ENCODE assay signal across 23 cellular contexts in the genomic region with DNA sequence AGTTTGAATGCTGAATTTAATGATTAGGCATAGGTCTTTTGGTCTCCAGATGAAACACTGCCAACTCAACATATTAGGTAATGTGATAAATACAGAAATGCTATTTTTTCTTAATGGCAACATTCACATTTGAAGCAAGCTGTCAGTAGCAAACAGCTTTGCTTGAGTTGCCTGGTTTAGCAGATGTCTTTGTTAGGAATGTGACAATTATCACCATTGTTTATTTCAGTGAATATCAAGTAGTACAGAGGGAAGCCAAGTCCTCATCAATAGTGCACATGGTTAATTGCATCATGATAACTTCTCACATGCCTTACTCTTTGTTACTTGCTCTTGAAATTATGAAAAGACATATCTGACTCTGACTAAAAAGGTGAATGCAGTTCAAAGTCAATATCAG. TPM values are rescaled to one million over a fixed set of nuclear protein-coding genes. Genes with fewer than 3 reads are reported as not detected.
DNase-seq lines count a peak whose midpoint lies in the region; ATAC-seq and TF ChIP-seq lines count a peak whose summit lies in the region.
"Had no signal": no experiment of that assay in that cellular context is flagged by ENCODE, and none has a peak within 500 bp of the region (broad histone marks: within the 10 kb centered on the region; RNA-seq: fewer than 3 reads in every experiment).

No MANE protein-coding gene starts in this region.

- no peak for ATAC-seq in WTC11
- ATAC-seq: SK-N-SH treated with all-trans-retinoic acid at 6 μM for 48 hours had no signal

- H3K4me3 Mint-ChIP-seq in WTC11 = no peak overlapping the region
- H3K4me3 Mint-ChIP-seq: CD14-positive monocyte, H9 had no signal

- H3K4me1 Mint-ChIP-seq in WTC11 = no peaks in the 10 kb centered on the region
- H3K4me1 Mint-ChIP-seq: CD14-positive monocyte, H9 had no signal

- H3K4me3 ChIP-seq in MG63 (no peak overlapping the region), SJCRH30 (no peak overlapping the region)

- no peaks in the 10 kb centered on the region for H3K27me3 Mint-ChIP-seq in WTC11 (ENCODE audit: low read depth)

- H3K36me3 ChIP-seq in MG63 = no peaks in the 10 kb centered on the region
- no peaks in the 10 kb centered on the region for H3K36me3 ChIP-seq in SJCRH30

- H3K9me3 ChIP-seq in MG63 (no peaks in the 10 kb centered on the region), SJCRH30 (replicated peaks) (no peaks in the 10 kb centered on the region)

- H3K36me3 Mint-ChIP-seq in WTC11 = no peaks in the 10 kb centered on the region
- H3K36me3 Mint-ChIP-seq: CD14-positive monocyte had no signal

- H3K9me3 Mint-ChIP-seq in WTC11 = no peaks in the 10 kb centered on the region
- H3K9me3 Mint-ChIP-seq: CD14-positive monocyte, H9 had no signal

- H3K27ac ChIP-seq in caudate nucleus (ENCODE audit: low read depth, low read length) (peak overlapping the region; percentile 93), SJCRH30 (no peak overlapping the region)
- H3K27ac ChIP-seq: 22Rv1 had no signal

- peaks cover 7% of the 10 kb centered on the region; the same call in 1 of the 2 replicates for H3K27me3 ChIP-seq in MG63
- no peaks in the 10 kb centered on the region for H3K27me3 ChIP-seq in SJCRH30

- CTCF ChIA-PET in WTC11 (lab: Charles Lee) = no interaction called here

- POLR2A ChIA-PET in WTC11 (lab: Charles Lee) = no interaction called here

- TF ChIP-seq CTCF in WTC11 (IDR thresholded peaks at IDR 0.05) = no peak

- no peaks in the 10 kb centered on the region for H3K4me1 ChIP-seq in SJCRH30

- DNase-seq in NCI-H1105 treated with DMSO at 0.1 percent for 48 hours (lab: John Stamatoyannopoulos, UW) (peak; percentile 44), NCI-H1105 (lab: John Stamatoyannopoulos, UW) (no peak), caudate nucleus (lab: John Stamatoyannopoulos, UW) (peak in 3 of 61 donors; percentile 8 to 46 (median 20)), medulla oblongata (ENCODE audit: extremely low spot score) (peak; percentile 80), MG63 (no peak), SJCRH30 (no peak), WTC11 (ENCODE audit: low spot score) (no peak)
- no peak for DNase-seq in activated effector memory CD4-positive, alpha-beta T cell treated with anti-CD3 and anti-CD28 coated beads, Interleukin-2, amount 50 U/mL, for 16 hours
- DNase-seq: AML-193, DMS 273 treated with DMSO at 0.1 percent for 48 hours, DND-41, H9, KG1, NCI-H1436, NCI-H2081, NCI-H226, NCI-H524, NCI-H82, OCI-M1, SHP77 had no signal

- no peak overlapping the region for H3K27ac Mint-ChIP-seq in WTC11
- H3K27ac Mint-ChIP-seq: CD14-positive monocyte, H9 had no signal

TF ChIP-seq in WTC11, 78 proteins besides CTCF, POLR2A, EP300 and RAD21:
- TF ChIP-seq TCF7 (CRISPR knock-in tag; IDR thresholded peaks at IDR 0.05; ENCODE audit: low read depth) (no peak), GRHL2 (CRISPR knock-in tag; IDR thresholded peaks at IDR 0.05; ENCODE audit: insufficient replicate concordance, severe bottlenecking) (no peak), TEAD1 (CRISPR knock-in tag; IDR thresholded peaks at IDR 0.05) (no peak), FOXJ3 (CRISPR knock-in tag; IDR thresholded peaks at IDR 0.05; ENCODE audit: borderline replicate concordance) (no peak), MXD4 (CRISPR knock-in tag; IDR thresholded peaks at IDR 0.05; ENCODE audit: borderline replicate concordance) (no peak), KAT7 (CRISPR knock-in tag; IDR thresholded peaks at IDR 0.05; ENCODE audit: borderline replicate concordance) (no peak), ZNF138 (CRISPR knock-in tag; conservative IDR thresholded peaks at IDR 0.05) (no peak)
- TF ChIP-seq, protein P1, sequence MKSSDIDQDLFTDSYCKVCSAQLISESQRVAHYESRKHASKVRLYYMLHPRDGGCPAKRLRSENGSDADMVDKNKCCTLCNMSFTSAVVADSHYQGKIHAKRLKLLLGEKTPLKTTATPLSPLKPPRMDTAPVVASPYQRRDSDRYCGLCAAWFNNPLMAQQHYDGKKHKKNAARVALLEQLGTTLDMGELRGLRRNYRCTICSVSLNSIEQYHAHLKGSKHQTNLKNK (CRISPR knock-in tag; IDR thresholded peaks at IDR 0.05) = no peak
TF ChIP-seq in WTC11: peak in this region for 0.

RNA-seq across cellular contexts. Expression of a gene that starts 23.7 kb away (rescaled TPM):
- 284 and 471 TPM in 2 replicates for total RNA-seq in MG63 (2014; rRNA removed; shearing (Covaris generic); ENCODE audit: low replicate concordance)
- 352 and 363 TPM in 2 replicates for total RNA-seq in SJCRH30 (2014; rRNA removed; shearing (Covaris generic))
- total RNA-seq in WTC11 (2021) = 153 to 161 TPM (median 158 TPM) in 3 replicates

Comparison
In these comparisons a context has a peak if more than half of its experiments do, and no peak if none do; other contexts are left out.
1. DNase-seq: peak in NCI-H1105 treated with DMSO at 0.1 percent for 48 hours (single experiment) and medulla oblongata (single experiment); none in NCI-H1105 (single experiment), MG63 (single experiment), activated effector memory CD4-positive, alpha-beta T cell treated with anti-CD3 and anti-CD28 coated beads, Interleukin-2, amount 50 U/mL, for 16 hours (single experiment), SJCRH30 (0 of 2) and WTC11 (single experiment).